In the genomic region with DNA sequence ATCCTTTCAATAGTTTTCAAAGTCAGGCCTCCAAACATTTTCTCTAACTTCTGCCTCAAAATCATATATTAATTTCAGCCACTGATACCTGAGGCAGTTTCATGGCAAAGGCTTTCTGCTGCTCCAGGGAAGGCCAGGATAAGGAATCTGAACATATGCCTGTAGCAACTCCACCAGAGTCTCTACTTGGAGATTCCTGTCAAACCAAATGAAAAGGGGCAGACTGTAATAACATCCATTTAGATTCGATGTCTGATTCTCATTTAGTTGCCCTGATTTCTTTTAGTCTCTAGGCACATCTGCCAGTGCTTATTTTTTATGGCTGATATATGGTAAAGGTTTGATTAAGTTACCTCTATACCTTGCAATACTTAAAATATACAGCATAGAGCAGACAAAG, we compare ENCODE assay signal across 25 cellular contexts.
"Had no signal": no experiment of that assay in that cellular context is flagged by ENCODE, and none has a peak within 500 bp of the region (broad histone marks: within the 10 kb centered on the region; RNA-seq: fewer than 3 reads in every experiment).

No MANE protein-coding gene starts in this region.

- H2AFZ ChIP-seq: neural progenitor cell, parathyroid adenoma had no signal

- H3K36me3 ChIP-seq: neural progenitor cell, ovary, right lobe of liver, sigmoid colon, stomach, thoracic aorta, thyroid gland, tibial nerve, upper lobe of left lung, vagina had no signal

- H3K4me1 ChIP-seq: parathyroid adenoma, psoas muscle, right lobe of liver, sigmoid colon, stomach, thyroid gland, tibial nerve, upper lobe of left lung, vagina had no signal

- H3K9me3 ChIP-seq: ovary, psoas muscle, right lobe of liver, sigmoid colon, stomach, thoracic aorta, thyroid gland, tibial nerve, upper lobe of left lung, vagina had no signal

- H3K4me3 ChIP-seq: neural progenitor cell, ovary, psoas muscle, right lobe of liver, sigmoid colon, stomach, thoracic aorta, thyroid gland, tibial nerve, upper lobe of left lung, vagina had no signal

- H3K27me3 ChIP-seq: neural progenitor cell, ovary, right lobe of liver, sigmoid colon, stomach, thyroid gland, tibial nerve, upper lobe of left lung, vagina had no signal

- DNase-seq: natural killer cell; occipital lobe; ovary; posterior cingulate gyrus; psoas muscle; right cardiac atrium; right lobe of liver; sigmoid colon; small intestine; stimulated activated CD4-positive, alpha-beta T cell treated with anti-CD3 and anti-CD28 coated beads, Interleukin-15, amount 100 ng/mL, for 24 hours; stimulated activated CD4-positive, alpha-beta T cell treated with anti-CD3 and anti-CD28 coated beads, Interleukin-2, amount 100 ng/mL, for 24 hours; stimulated activated CD4-positive, alpha-beta T cell treated with anti-CD3 and anti-CD28 coated beads, Interleukin-2, amount 100 ng/mL, for 48 hours; stimulated activated CD4-positive, alpha-beta T cell treated with anti-CD3 and anti-CD28 coated beads, Interleukin-4, amount 100 ng/mL, for 24 hours; stimulated activated naive B cell treated with anti-CD40 and anti-IgM and Interleukin-4, amounts not matched to agents 10 μg/mL and 1 μg/mL and 100 μg/mL, for 72 hours; stimulated activated naive CD4-positive, alpha-beta T cell treated with Interleukin-2 at 50 U/mL for 16 hours; stomach; thyroid gland; trophoblast cell; upper lobe of left lung had no signal

- ATAC-seq: natural killer cell; psoas muscle; right cardiac atrium; right lobe of liver; stimulated activated effector memory CD8-positive, alpha-beta T cell treated with anti-CD3 and anti-CD28 coated beads, Interleukin-12 subunit alpha, Interleukin-12 subunit beta, amount 100 ng/mL, for 72 hours; stimulated activated naive B cell treated with anti-CD40 and anti-IgM and Interleukin-4, amounts not matched to agents 10 μg/mL and 1 μg/mL and 100 μg/mL, for 72 hours had no signal
